In genomic region chr10:3186365-3186764, GRCh38 we compare ENCODE assay signal across 16 cellular contexts. TPM values are rescaled to one million over a fixed set of nuclear protein-coding genes. Genes with fewer than 3 reads are reported as not detected.
A peak's percentile ranks its signal among the peaks of the same experiment; 100 is the strongest.
DNase-seq lines count a peak whose midpoint lies in the region; ATAC-seq, FAIRE-seq and TF ChIP-seq lines count a peak whose summit lies in the region.
"Had no signal": no experiment of that assay in that cellular context is flagged by ENCODE, and none has a peak within 500 bp of the region (broad histone marks: within the 10 kb centered on the region; RNA-seq: fewer than 3 reads in every experiment).

No MANE protein-coding gene starts in this region.

- H3K27ac ChIP-seq in parathyroid adenoma: no peak overlapping the region

- no peaks in the 10 kb centered on the region for H3K9me3 ChIP-seq in parathyroid adenoma (ENCODE audit: control insufficient read depth, low read length)

- no peaks in the 10 kb centered on the region for H3K79me2 ChIP-seq in parathyroid adenoma

- no peaks in the 10 kb centered on the region for H3K36me3 Mint-ChIP-seq in activated CD4-positive, alpha-beta T cell treated with anti-CD3 and anti-CD28 coated beads for 36 hours (ENCODE audit: low read depth)
- no peaks in the 10 kb centered on the region for H3K36me3 Mint-ChIP-seq in activated T-helper 2 cell treated with anti-CD3 and anti-CD28 coated beads, Interferon-gamma antibody, Interleukin-2, Interleukin-4, amounts not matched to agents 10 μg/mL and 5 μg/mL and 100 μg/mL, durations not matched to agents 14 hours and 24 hours and 36 hours (ENCODE audit: low read depth)
- H3K36me3 Mint-ChIP-seq in stimulated activated naive CD8-positive, alpha-beta T cell treated with anti-CD3 and anti-CD28 coated beads, Interleukin-15, Interleukin-2, amounts not matched to agents 100 ng/mL and 50 ng/mL, for 24 hours (ENCODE audit: low read depth): no peaks in the 10 kb centered on the region

- TF ChIP-seq CTCF in parathyroid adenoma (IDR thresholded peaks at IDR 0.05): no peak

- peak; percentile 79 for DNase-seq in activated CD4-positive, alpha-beta T cell treated with anti-CD3 and anti-CD28 coated beads for 36 hours
- no peak for DNase-seq in activated CD4-positive, alpha-beta T cell treated with anti-CD3 and anti-CD28 coated beads for 1 hour
- DNase-seq in activated T-helper 2 cell treated with anti-CD3 and anti-CD28 coated beads, Interferon-gamma antibody, Interleukin-2, Interleukin-4, amounts not matched to agents 10 μg/mL and 5 μg/mL and 100 μg/mL, durations not matched to agents 14 hours and 24 hours and 36 hours (ENCODE audit: low spot score): peak; percentile 47
- DNase-seq in iPS-NIHi11 (ENCODE audit: low spot score) (no peak), OCI-M2 (lab: John Stamatoyannopoulos, UW; ENCODE audit: unreplicated experiment) (no peak), H54 (ENCODE audit: insufficient read length, low spot score) (no peak)
- DNase-seq: activated B cell treated with CpG ODN at 0.5 μM for 24 hours, NCI-H1417 treated with DMSO at 0.1 percent for 48 hours, SW 1271 had no signal

- H2AFZ ChIP-seq in parathyroid adenoma: no peak overlapping the region

- no peak overlapping the region for H3K27ac Mint-ChIP-seq in activated CD4-positive, alpha-beta T cell treated with anti-CD3 and anti-CD28 coated beads for 36 hours
- no peak overlapping the region for H3K27ac Mint-ChIP-seq in activated T-helper 2 cell treated with anti-CD3 and anti-CD28 coated beads, Interferon-gamma antibody, Interleukin-2, Interleukin-4, amounts not matched to agents 10 μg/mL and 5 μg/mL and 100 μg/mL, durations not matched to agents 14 hours and 24 hours and 36 hours
- no peak overlapping the region for H3K27ac Mint-ChIP-seq in stimulated activated naive CD8-positive, alpha-beta T cell treated with anti-CD3 and anti-CD28 coated beads, Interleukin-15, Interleukin-2, amounts not matched to agents 100 ng/mL and 50 ng/mL, for 24 hours
- H3K27ac Mint-ChIP-seq: activated B cell treated with CpG ODN at 0.5 μM for 24 hours, progenitor cell of endocrine pancreas had no signal

- peak overlapping the region; percentile 43 for H3K4me2 ChIP-seq in parathyroid adenoma (ENCODE audit: low read length)

- peaks cover 20% of the 10 kb centered on the region for H3K4me1 Mint-ChIP-seq in activated CD4-positive, alpha-beta T cell treated with anti-CD3 and anti-CD28 coated beads for 36 hours
- peaks cover 9% of the 10 kb centered on the region for H3K4me1 Mint-ChIP-seq in activated T-helper 2 cell treated with anti-CD3 and anti-CD28 coated beads, Interferon-gamma antibody, Interleukin-2, Interleukin-4, amounts not matched to agents 10 μg/mL and 5 μg/mL and 100 μg/mL, durations not matched to agents 14 hours and 24 hours and 36 hours (ENCODE audit: low read depth)
- peaks cover 16% of the 10 kb centered on the region for H3K4me1 Mint-ChIP-seq in stimulated activated naive CD8-positive, alpha-beta T cell treated with anti-CD3 and anti-CD28 coated beads, Interleukin-15, Interleukin-2, amounts not matched to agents 100 ng/mL and 50 ng/mL, for 24 hours (ENCODE audit: low read depth)
- H3K4me1 Mint-ChIP-seq: activated B cell treated with CpG ODN at 0.5 μM for 24 hours had no signal

- no peaks in the 10 kb centered on the region for H3K4me1 ChIP-seq in parathyroid adenoma

- H3K4me3 Mint-ChIP-seq in activated CD4-positive, alpha-beta T cell treated with anti-CD3 and anti-CD28 coated beads for 36 hours: no peak overlapping the region
- H3K4me3 Mint-ChIP-seq in activated T-helper 2 cell treated with anti-CD3 and anti-CD28 coated beads, Interferon-gamma antibody, Interleukin-2, Interleukin-4, amounts not matched to agents 10 μg/mL and 5 μg/mL and 100 μg/mL, durations not matched to agents 14 hours and 24 hours and 36 hours (ENCODE audit: low read depth): no peak overlapping the region
- H3K4me3 Mint-ChIP-seq in stimulated activated naive CD8-positive, alpha-beta T cell treated with anti-CD3 and anti-CD28 coated beads, Interleukin-15, Interleukin-2, amounts not matched to agents 100 ng/mL and 50 ng/mL, for 24 hours: peak overlapping the region; percentile 26
- H3K4me3 Mint-ChIP-seq: activated B cell treated with CpG ODN at 0.5 μM for 24 hours had no signal

- ATAC-seq in activated CD4-positive, alpha-beta T cell treated with anti-CD3 and anti-CD28 coated beads for 36 hours: peak; percentile 100
- ATAC-seq: left lobe of liver, Panc1 had no signal

- intact Hi-C loops in activated CD4-positive, alpha-beta T cell treated with anti-CD3 and anti-CD28 coated beads for 36 hours (cut with DNase I, micrococcal nuclease): loop anchor here in 1 of 2 experiments (1.0 to 5.0 kb wide), 2 partner anchors 11 to 571 kb away; no protein-coding TSS in a partner anchor
- intact Hi-C loops in activated T-helper 2 cell treated with anti-CD3 and anti-CD28 coated beads, Interferon-gamma antibody, Interleukin-2, Interleukin-4, amounts not matched to agents 10 μg/mL and 5 μg/mL and 100 μg/mL, durations not matched to agents 14 hours and 24 hours and 36 hours (cut with micrococcal nuclease): no loop called here

- CTCF ChIA-PET in activated CD4-positive, alpha-beta T cell treated with anti-CD3 and anti-CD28 coated beads for 36 hours (lab: Charles Lee): interaction anchor here (0.7 to 3.7 kb wide), 3 partner anchors 11 to 258 kb away, joined by 3 to 18 read pairs (median 5); no protein-coding TSS in a partner anchor

- peaks cover 26% of the 10 kb centered on the region for H3K27me3 Mint-ChIP-seq in activated CD4-positive, alpha-beta T cell treated with anti-CD3 and anti-CD28 coated beads for 36 hours
- H3K27me3 Mint-ChIP-seq in activated T-helper 2 cell treated with anti-CD3 and anti-CD28 coated beads, Interferon-gamma antibody, Interleukin-2, Interleukin-4, amounts not matched to agents 10 μg/mL and 5 μg/mL and 100 μg/mL, durations not matched to agents 14 hours and 24 hours and 36 hours (ENCODE audit: low read depth): peaks cover 72% of the 10 kb centered on the region
- H3K27me3 Mint-ChIP-seq in stimulated activated naive CD8-positive, alpha-beta T cell treated with anti-CD3 and anti-CD28 coated beads, Interleukin-15, Interleukin-2, amounts not matched to agents 100 ng/mL and 50 ng/mL, for 24 hours: peaks cover 21% of the 10 kb centered on the region

- H3K27me3 ChIP-seq in parathyroid adenoma (ENCODE audit: control insufficient read depth, insufficient read depth, low read length): no peaks in the 10 kb centered on the region

- TF ChIP-seq POLR2A in H54 (IDR thresholded peaks at IDR 0.05; ENCODE audit: low read depth, low read length): no peak

- no peaks in the 10 kb centered on the region for H3K36me3 ChIP-seq in parathyroid adenoma (ENCODE audit: control insufficient read depth, insufficient read depth, low read length)

- no peak overlapping the region for H3K4me3 ChIP-seq in parathyroid adenoma (ENCODE audit: low read depth, low read length)

- H3K9me3 Mint-ChIP-seq in activated CD4-positive, alpha-beta T cell treated with anti-CD3 and anti-CD28 coated beads for 36 hours (ENCODE audit: low read depth): peaks cover 2% of the 10 kb centered on the region
- H3K9me3 Mint-ChIP-seq in activated T-helper 2 cell treated with anti-CD3 and anti-CD28 coated beads, Interferon-gamma antibody, Interleukin-2, Interleukin-4, amounts not matched to agents 10 μg/mL and 5 μg/mL and 100 μg/mL, durations not matched to agents 14 hours and 24 hours and 36 hours: no peaks in the 10 kb centered on the region
- no peaks in the 10 kb centered on the region for H3K9me3 Mint-ChIP-seq in stimulated activated naive CD8-positive, alpha-beta T cell treated with anti-CD3 and anti-CD28 coated beads, Interleukin-15, Interleukin-2, amounts not matched to agents 100 ng/mL and 50 ng/mL, for 24 hours
- H3K9me3 Mint-ChIP-seq: activated B cell treated with CpG ODN at 0.5 μM for 24 hours had no signal

- POLR2A ChIA-PET in activated CD4-positive, alpha-beta T cell treated with anti-CD3 and anti-CD28 coated beads for 36 hours (lab: Charles Lee): interaction anchor here (0.6 kb wide), 1 partner anchor 10 kb away, joined by 6 read pairs; no protein-coding TSS in a partner anchor

- FAIRE-seq in H54 (lab: Jason Lieb, UNC): no peak
- FAIRE-seq: A204.1, GM19239 had no signal

- H3K9ac ChIP-seq in parathyroid adenoma: no peak overlapping the region

RNA-seq across cellular contexts. Expression of gene PITRM1, which starts 13.8 kb away (rescaled TPM):
- 10 to 100 TPM; 84.8 to 97.9 TPM for total RNA-seq in activated CD4-positive, alpha-beta T cell treated with anti-CD3 and anti-CD28 coated beads for 36 hours
- 76.4 and 84.5 TPM in 2 replicates for total RNA-seq in activated T-helper 2 cell treated with anti-CD3 and anti-CD28 coated beads, Interferon-gamma antibody, Interleukin-2, Interleukin-4, amounts not matched to agents 10 μg/mL and 5 μg/mL and 100 μg/mL, durations not matched to agents 14 hours and 24 hours and 36 hours

Comparison
In these comparisons a context has a peak if more than half of its experiments do, and no peak if none do; other contexts are left out.
1. DNase-seq: peak in activated CD4-positive, alpha-beta T cell treated with anti-CD3 and anti-CD28 coated beads for 36 hours (single experiment) and activated T-helper 2 cell treated with anti-CD3 and anti-CD28 coated beads, Interferon-gamma antibody, Interleukin-2, Interleukin-4, amounts not matched to agents 10 μg/mL and 5 μg/mL and 100 μg/mL, durations not matched to agents 14 hours and 24 hours and 36 hours (single experiment); none in activated CD4-positive, alpha-beta T cell treated with anti-CD3 and anti-CD28 coated beads for 1 hour (single experiment), iPS-NIHi11 (single experiment), OCI-M2 (single experiment) and H54 (single experiment).